9 cellular contexts compared by ENCODE assay signal in genomic region chr1:39899611-39900538, GRCh38. TPM values are rescaled to one million over a fixed set of nuclear protein-coding genes. Genes with fewer than 3 reads are reported as not detected.
DNase-seq lines count a peak whose midpoint lies in the region; ATAC-seq, FAIRE-seq and TF ChIP-seq lines count a peak whose summit lies in the region.
"Had no signal": no experiment of that assay in that cellular context is flagged by ENCODE, and none has a peak within 500 bp of the region (broad histone marks: within the 10 kb centered on the region; RNA-seq: fewer than 3 reads in every experiment).

No MANE protein-coding gene starts in this region.

- POLR2A ChIA-PET in HepG2 (lab: Yijun Ruan, JAX): interaction anchor here (0.6 to 2.9 kb wide), 8 partner anchors 8 to 141 kb away, joined by 3 to 8 read pairs (median 4); partner anchors contain the start of genes CAP1 and TRIT1

- peaks cover 53% of the 10 kb centered on the region for H3K4me1 ChIP-seq in HepG2 (ENCODE audit: insufficient read depth, low read length)

- TF ChIP-seq POLR2A in HepG2 (IDR thresholded peaks at IDR 0.05; ENCODE audit: insufficient read depth in 1 of 2, low read depth in 2 of 2, low read length in 2 of 2): no peak

- no peaks in the 10 kb centered on the region for H3K36me3 ChIP-seq in HepG2 (replicated peaks in 1 of 2; ENCODE audit: control insufficient read depth in 1 of 2, insufficient read depth in 2 of 2, low read length in 2 of 2)

- no peak for TF ChIP-seq RAD21 in HepG2 (CRISPR knock-in tag; IDR thresholded peaks at IDR 0.05)

- peaks cover 0 to 40% of the 10 kb centered on the region in 2 experiments; a peak in 3 of 5 replicates for H3K27me3 ChIP-seq in HepG2 (ENCODE audit: control insufficient read depth in 1 of 2, insufficient read depth in 2 of 2, low read length in 2 of 2)

- no TSS peak for BruUV-seq in HepG2 (replicated peaks; lab: Mats Ljungman, UMichigan)

- TF ChIP-seq EP300 in HepG2 (IDR thresholded peaks at IDR 0.05; ENCODE audit: low read depth in 2 of 2, low read length in 2 of 2) (no peak), HepG2 (CRISPR knock-in tag; IDR thresholded peaks at IDR 0.05; ENCODE audit: borderline replicate concordance) (no peak)

- no peak overlapping the region for H3K27ac Mint-ChIP-seq in activated T-cell treated with anti-CD3 and anti-CD28 coated beads, Interleukin-2, amount 50 U/mL, for 24 hours
- H3K27ac Mint-ChIP-seq in activated T-helper 17 cell treated with anti-CD3 and anti-CD28 coated beads, Interleukin-2, amount 50 U/mL, for 72 hours: no peak overlapping the region
- H3K27ac Mint-ChIP-seq in stimulated activated memory B cell treated with anti-CD40 and anti-IgM and Interleukin-4, amounts not matched to agents 10 μg/mL and 1 μg/mL and 100 μg/mL, for 72 hours: no peak overlapping the region

- H3K4me3 Mint-ChIP-seq in activated T-cell treated with anti-CD3 and anti-CD28 coated beads, Interleukin-2, amount 50 U/mL, for 4 hours: peak overlapping the region; percentile 62
- no peak overlapping the region for H3K4me3 Mint-ChIP-seq in activated T-cell treated with anti-CD3 and anti-CD28 coated beads, Interleukin-2, amount 50 U/mL, for 24 hours
- H3K4me3 Mint-ChIP-seq in activated T-helper 17 cell treated with anti-CD3 and anti-CD28 coated beads, Interleukin-2, amount 50 U/mL, for 72 hours: peak overlapping the region; percentile 18
- peak overlapping the region; percentile 3 for H3K4me3 Mint-ChIP-seq in stimulated activated memory B cell treated with anti-CD40 and anti-IgM and Interleukin-4, amounts not matched to agents 10 μg/mL and 1 μg/mL and 100 μg/mL, for 72 hours

- peak overlapping the region; percentile 90 for H3K4me2 ChIP-seq in HepG2 (ENCODE audit: low read depth, low read length)

- CTCF ChIA-PET in HepG2 (lab: Yijun Ruan, JAX; ENCODE audit: low intra/inter-chr PET ratio, low total read pairs): no interaction called here

- TF ChIP-seq CTCF in HepG2 (CRISPR knock-in tag; IDR thresholded peaks at IDR 0.05): no peak

- no peak for ATAC-seq in activated T-cell treated with anti-CD3 and anti-CD28 coated beads, Interleukin-2, amount 50 U/mL, for 4 hours
- no peak for ATAC-seq in activated T-helper 17 cell treated with anti-CD3 and anti-CD28 coated beads, Interleukin-2, amount 50 U/mL, for 72 hours (replicated peaks)
- ATAC-seq in HepG2: no peak
- no peak for ATAC-seq in stimulated activated memory B cell treated with anti-CD40 and anti-IgM and Interleukin-4, amounts not matched to agents 10 μg/mL and 1 μg/mL and 100 μg/mL, for 72 hours
- no peak for ATAC-seq in activated CD4-positive, CD25-positive, alpha-beta regulatory T cell treated with anti-CD3 and anti-CD28 coated beads, Interleukin-2, amount 50 U/mL, for 24 hours
- no peak for ATAC-seq in GM18511 (IDR thresholded peaks at IDR 0.05; ENCODE audit: unreplicated experiment)

- WGBS in HepG2 (ENCODE audit: low lambda C conversion rate): 37% methylated on average over 8 of the region's 8 CpGs

- peak overlapping the region; percentile 3 for H2AFZ ChIP-seq in HepG2 (ENCODE audit: low read length)

- H3K27ac ChIP-seq in HepG2 (ENCODE audit: extremely low read length, insufficient read depth, low read length): no peak overlapping the region
- H3K27ac ChIP-seq: coronary artery had no signal

- no peaks in the 10 kb centered on the region for H4K20me1 ChIP-seq in HepG2 (ENCODE audit: insufficient read depth, low read length)

- H3K79me2 ChIP-seq in HepG2 (ENCODE audit: insufficient read depth, low read length): no peaks in the 10 kb centered on the region

- no peak for DNase-seq in activated T-cell treated with anti-CD3 and anti-CD28 coated beads, Interleukin-2, amount 50 U/mL, for 4 hours
- DNase-seq in activated T-cell treated with anti-CD3 and anti-CD28 coated beads, Interleukin-2, amount 50 U/mL, for 24 hours: no peak
- no peak for DNase-seq in HepG2 (ENCODE audit: low spot score)
- DNase-seq in activated T-cell treated with anti-CD3 and anti-CD28 coated beads, Interleukin-2, amount 50 U/mL, for 48 hours: no peak

- H3K9ac ChIP-seq in HepG2 (ENCODE audit: insufficient read depth, low read depth, low read length): peak overlapping the region; percentile 58; the same call in 1 of the 2 replicates

- FAIRE-seq in HepG2 (lab: Jason Lieb, UNC): no peak

- no peaks in the 10 kb centered on the region for H3K9me3 Mint-ChIP-seq in activated T-cell treated with anti-CD3 and anti-CD28 coated beads, Interleukin-2, amount 50 U/mL, for 4 hours
- H3K9me3 Mint-ChIP-seq in activated T-cell treated with anti-CD3 and anti-CD28 coated beads, Interleukin-2, amount 50 U/mL, for 24 hours: no peaks in the 10 kb centered on the region
- H3K9me3 Mint-ChIP-seq in activated T-helper 17 cell treated with anti-CD3 and anti-CD28 coated beads, Interleukin-2, amount 50 U/mL, for 72 hours: no peaks in the 10 kb centered on the region
- no peaks in the 10 kb centered on the region for H3K9me3 Mint-ChIP-seq in stimulated activated memory B cell treated with anti-CD40 and anti-IgM and Interleukin-4, amounts not matched to agents 10 μg/mL and 1 μg/mL and 100 μg/mL, for 72 hours

- H3K4me1 Mint-ChIP-seq in activated T-cell treated with anti-CD3 and anti-CD28 coated beads, Interleukin-2, amount 50 U/mL, for 4 hours (ENCODE audit: low read depth): peaks cover 7% of the 10 kb centered on the region
- H3K4me1 Mint-ChIP-seq in activated T-cell treated with anti-CD3 and anti-CD28 coated beads, Interleukin-2, amount 50 U/mL, for 24 hours (ENCODE audit: low read depth): peaks cover 7% of the 10 kb centered on the region
- H3K4me1 Mint-ChIP-seq in activated T-helper 17 cell treated with anti-CD3 and anti-CD28 coated beads, Interleukin-2, amount 50 U/mL, for 72 hours: no peaks in the 10 kb centered on the region
- peaks cover 6% of the 10 kb centered on the region for H3K4me1 Mint-ChIP-seq in stimulated activated memory B cell treated with anti-CD40 and anti-IgM and Interleukin-4, amounts not matched to agents 10 μg/mL and 1 μg/mL and 100 μg/mL, for 72 hours

- no peaks in the 10 kb centered on the region for H3K9me3 ChIP-seq in HepG2 (ENCODE audit: low read length)

- intact Hi-C loops in HepG2 (cut with micrococcal nuclease; ENCODE audit: unreplicated experiment): loop anchor here (5.0 kb wide), 1 partner anchor 48 kb away; no protein-coding TSS in a partner anchor

- H3K27me3 Mint-ChIP-seq in activated T-cell treated with anti-CD3 and anti-CD28 coated beads, Interleukin-2, amount 50 U/mL, for 4 hours (ENCODE audit: low read depth): peaks cover 60% of the 10 kb centered on the region
- peaks cover 67% of the 10 kb centered on the region for H3K27me3 Mint-ChIP-seq in activated T-cell treated with anti-CD3 and anti-CD28 coated beads, Interleukin-2, amount 50 U/mL, for 24 hours
- H3K27me3 Mint-ChIP-seq in activated T-helper 17 cell treated with anti-CD3 and anti-CD28 coated beads, Interleukin-2, amount 50 U/mL, for 72 hours: peaks cover 36% of the 10 kb centered on the region
- peaks cover 19% of the 10 kb centered on the region for H3K27me3 Mint-ChIP-seq in stimulated activated memory B cell treated with anti-CD40 and anti-IgM and Interleukin-4, amounts not matched to agents 10 μg/mL and 1 μg/mL and 100 μg/mL, for 72 hours

- H3K4me3 ChIP-seq in HepG2 (replicated peaks in 1 of 3; ENCODE audit: insufficient read depth in 1 of 3, low read depth in 2 of 3, low read length in 3 of 3): peak overlapping the region in 1 of 3 experiments; percentile 85; a peak in 3 of 6 replicates

- H3K36me3 Mint-ChIP-seq in activated T-cell treated with anti-CD3 and anti-CD28 coated beads, Interleukin-2, amount 50 U/mL, for 4 hours (ENCODE audit: insufficient read depth): no peaks in the 10 kb centered on the region
- H3K36me3 Mint-ChIP-seq in activated T-cell treated with anti-CD3 and anti-CD28 coated beads, Interleukin-2, amount 50 U/mL, for 24 hours (ENCODE audit: low read depth): no peaks in the 10 kb centered on the region
- H3K36me3 Mint-ChIP-seq in activated T-helper 17 cell treated with anti-CD3 and anti-CD28 coated beads, Interleukin-2, amount 50 U/mL, for 72 hours (ENCODE audit: low read depth): no peaks in the 10 kb centered on the region
- H3K36me3 Mint-ChIP-seq in stimulated activated memory B cell treated with anti-CD40 and anti-IgM and Interleukin-4, amounts not matched to agents 10 μg/mL and 1 μg/mL and 100 μg/mL, for 72 hours: no peaks in the 10 kb centered on the region

- in situ Hi-C loops in HepG2 (cut with HindIII; ENCODE audit: extremely low pct_ligation_motif_present, low pct_unique_long_range_greater_than_20kb): loop anchor here (5.0 kb wide), 1 partner anchor 83 kb away; no protein-coding TSS in a partner anchor

RNA-seq across cellular contexts. Expression of gene MYCL, which starts 1.8 kb away (rescaled TPM):
- under 1 TPM; 0.08 to 0.38 (median 0.18) TPM for total RNA-seq in activated T-cell treated with anti-CD3 and anti-CD28 coated beads, Interleukin-2, amount 50 U/mL, for 4 hours
- under 1 TPM in 1 of 2 donors, not detected in 1; 0.09 TPM for total RNA-seq in activated T-helper 17 cell treated with anti-CD3 and anti-CD28 coated beads, Interleukin-2, amount 50 U/mL, for 72 hours
- 0.31 and 0.42 TPM in 2 replicates for total RNA-seq in HepG2 (2016; rRNA removed; fragmentation: Illumina TruSeq; extraction: Trizol)
- total RNA-seq in HepG2 (2016; cell fraction: cytosol; rRNA removed; fragmentation: Illumina TruSeq; extraction: Trizol; ENCODE audit: low read depth): 0.20 and 0.26 TPM in 2 replicates
- 0.15 and 0.30 TPM in 2 replicates for total RNA-seq in HepG2 (2016; cell fraction: insoluble cytoplasmic fraction; rRNA removed; fragmentation: Illumina TruSeq; extraction: Trizol)
- total RNA-seq in HepG2 (2016; cell fraction: membrane; rRNA removed; fragmentation: Illumina TruSeq; extraction: Trizol): 0.28 and 0.34 TPM in 2 replicates
- 0.38 and 0.62 TPM in 2 replicates for total RNA-seq in HepG2 (2016; cell fraction: nucleus; rRNA removed; fragmentation: Illumina TruSeq; extraction: Trizol)
- polyA plus RNA-seq in HepG2 (2011; rRNA removed): 1.7 and 2.1 TPM in 2 replicates
- 1.7 and 2.2 TPM in 2 replicates for polyA plus RNA-seq in HepG2 (2011; cell fraction: cytosol; rRNA removed)
- 0.77 and 1.6 TPM in 2 replicates for polyA plus RNA-seq in HepG2 (2011; cell fraction: nucleus; rRNA removed)
- polyA plus RNA-seq in HepG2 (2012): 4.1 and 5.6 TPM in 2 replicates
- 0.14 and 0.15 TPM in 2 replicates for polyA plus RNA-seq in HepG2 (2016; cell fraction: cytosol; fragmentation: Illumina TruSeq; extraction: Trizol; ENCODE audit: low read depth)
- polyA plus RNA-seq in HepG2 (2016; cell fraction: insoluble cytoplasmic fraction; fragmentation: Illumina TruSeq; extraction: Trizol; ENCODE audit: low read depth): 0.21 and 0.37 TPM in 2 replicates
- polyA plus RNA-seq in HepG2 (2016; cell fraction: membrane; fragmentation: Illumina TruSeq; extraction: Trizol; ENCODE audit: low read depth): 0.28 and 0.40 TPM in 2 replicates
- 0.29 and 0.42 TPM in 2 replicates for polyA plus RNA-seq in HepG2 (2016; cell fraction: nucleus; fragmentation: Illumina TruSeq; extraction: Trizol; ENCODE audit: insufficient read depth, low read depth)
- 2.5 and 7.8 TPM in 2 replicates for polyA minus RNA-seq in HepG2 (2011; rRNA and poly(A)+ RNA removed; ENCODE audit: low replicate concordance)
- 0.79 and 1.5 TPM in 2 replicates for polyA minus RNA-seq in HepG2 (2011; cell fraction: cytosol; rRNA and poly(A)+ RNA removed)
- polyA minus RNA-seq in HepG2 (2011; cell fraction: nucleus; rRNA and poly(A)+ RNA removed): 1.3 and 3.1 TPM in 2 replicates

RNA-seq across cellular contexts. Expression of gene TRIT1, which starts 16.6 kb away (rescaled TPM):
- 10 to 100 TPM; 28.6 to 30.8 (median 30.6) TPM for total RNA-seq in activated T-cell treated with anti-CD3 and anti-CD28 coated beads, Interleukin-2, amount 50 U/mL, for 4 hours
- total RNA-seq in activated T-helper 17 cell treated with anti-CD3 and anti-CD28 coated beads, Interleukin-2, amount 50 U/mL, for 72 hours: 10 to 100 TPM; 33.6 to 41.0 TPM
- total RNA-seq in HepG2 (2016; rRNA removed; fragmentation: Illumina TruSeq; extraction: Trizol): 20.4 and 20.7 TPM in 2 replicates
- total RNA-seq in HepG2 (2016; cell fraction: cytosol; rRNA removed; fragmentation: Illumina TruSeq; extraction: Trizol; ENCODE audit: low read depth): 6.6 and 8.1 TPM in 2 replicates
- total RNA-seq in HepG2 (2016; cell fraction: insoluble cytoplasmic fraction; rRNA removed; fragmentation: Illumina TruSeq; extraction: Trizol): 20.6 and 21.7 TPM in 2 replicates
- total RNA-seq in HepG2 (2016; cell fraction: membrane; rRNA removed; fragmentation: Illumina TruSeq; extraction: Trizol): 11.4 and 13.2 TPM in 2 replicates
- total RNA-seq in HepG2 (2016; cell fraction: nucleus; rRNA removed; fragmentation: Illumina TruSeq; extraction: Trizol): 24.7 and 29.2 TPM in 2 replicates
- 11.5 and 13.4 TPM in 2 replicates for polyA plus RNA-seq in HepG2 (2011; rRNA removed)
- polyA plus RNA-seq in HepG2 (2011; cell fraction: cytosol; rRNA removed): 6.3 and 6.6 TPM in 2 replicates
- polyA plus RNA-seq in HepG2 (2011; cell fraction: nucleus; rRNA removed): 11.5 and 15.4 TPM in 2 replicates
- 10.4 and 13.0 TPM in 2 replicates for polyA plus RNA-seq in HepG2 (2012)
- polyA plus RNA-seq in HepG2 (2016; cell fraction: cytosol; fragmentation: Illumina TruSeq; extraction: Trizol; ENCODE audit: low read depth): 2.8 and 4.0 TPM in 2 replicates
- polyA plus RNA-seq in HepG2 (2016; cell fraction: insoluble cytoplasmic fraction; fragmentation: Illumina TruSeq; extraction: Trizol; ENCODE audit: low read depth): 13.4 and 19.6 TPM in 2 replicates
- 5.7 and 6.6 TPM in 2 replicates for polyA plus RNA-seq in HepG2 (2016; cell fraction: membrane; fragmentation: Illumina TruSeq; extraction: Trizol; ENCODE audit: low read depth)
- polyA plus RNA-seq in HepG2 (2016; cell fraction: nucleus; fragmentation: Illumina TruSeq; extraction: Trizol; ENCODE audit: insufficient read depth, low read depth): 46.0 and 50.5 TPM in 2 replicates
- polyA minus RNA-seq in HepG2 (2011; rRNA and poly(A)+ RNA removed; ENCODE audit: low replicate concordance): 11.6 and 20.1 TPM in 2 replicates
- polyA minus RNA-seq in HepG2 (2011; cell fraction: cytosol; rRNA and poly(A)+ RNA removed): 5.3 and 8.4 TPM in 2 replicates
- polyA minus RNA-seq in HepG2 (2011; cell fraction: nucleus; rRNA and poly(A)+ RNA removed): 22.4 and 32.9 TPM in 2 replicates

RNA-seq across cellular contexts. Expression of gene MFSD2A, which starts 55.1 kb away (rescaled TPM):
- total RNA-seq in activated T-cell treated with anti-CD3 and anti-CD28 coated beads, Interleukin-2, amount 50 U/mL, for 4 hours: 10 to 100 TPM; 31.0 to 35.6 (median 31.8) TPM
- 10 to 100 TPM in 1 of 2 donors, 1 to 10 TPM in 1; 8.1 to 10.3 TPM for total RNA-seq in activated T-helper 17 cell treated with anti-CD3 and anti-CD28 coated beads, Interleukin-2, amount 50 U/mL, for 72 hours
- not detected in 2 replicates for total RNA-seq in HepG2 (2016; rRNA removed; fragmentation: Illumina TruSeq; extraction: Trizol)
- total RNA-seq in HepG2 (2016; cell fraction: cytosol; rRNA removed; fragmentation: Illumina TruSeq; extraction: Trizol; ENCODE audit: low read depth): not detected in 2 replicates
- 0.11 TPM in 1 of 2 replicates, not detected in the other for total RNA-seq in HepG2 (2016; cell fraction: insoluble cytoplasmic fraction; rRNA removed; fragmentation: Illumina TruSeq; extraction: Trizol)
- not detected in 2 replicates for total RNA-seq in HepG2 (2016; cell fraction: membrane; rRNA removed; fragmentation: Illumina TruSeq; extraction: Trizol)
- not detected in 2 replicates for total RNA-seq in HepG2 (2016; cell fraction: nucleus; rRNA removed; fragmentation: Illumina TruSeq; extraction: Trizol)
- 0.05 and 0.08 TPM in 2 replicates for polyA plus RNA-seq in HepG2 (2011; rRNA removed)
- not detected in 2 replicates for polyA plus RNA-seq in HepG2 (2011; cell fraction: cytosol; rRNA removed)
- polyA plus RNA-seq in HepG2 (2011; cell fraction: nucleus; rRNA removed): 0.13 TPM in 1 of 2 replicates, not detected in the other
- not detected in 2 replicates for polyA plus RNA-seq in HepG2 (2012)
- not detected in 2 replicates for polyA plus RNA-seq in HepG2 (2016; cell fraction: cytosol; fragmentation: Illumina TruSeq; extraction: Trizol; ENCODE audit: low read depth)
- not detected in 2 replicates for polyA plus RNA-seq in HepG2 (2016; cell fraction: insoluble cytoplasmic fraction; fragmentation: Illumina TruSeq; extraction: Trizol; ENCODE audit: low read depth)
- not detected in 2 replicates for polyA plus RNA-seq in HepG2 (2016; cell fraction: membrane; fragmentation: Illumina TruSeq; extraction: Trizol; ENCODE audit: low read depth)
- polyA plus RNA-seq in HepG2 (2016; cell fraction: nucleus; fragmentation: Illumina TruSeq; extraction: Trizol; ENCODE audit: insufficient read depth, low read depth): not detected in 2 replicates
- polyA minus RNA-seq in HepG2 (2011; rRNA and poly(A)+ RNA removed; ENCODE audit: low replicate concordance): 0.06 and 0.16 TPM in 2 replicates
- not detected in 2 replicates for polyA minus RNA-seq in HepG2 (2011; cell fraction: cytosol; rRNA and poly(A)+ RNA removed)
- polyA minus RNA-seq in HepG2 (2011; cell fraction: nucleus; rRNA and poly(A)+ RNA removed): not detected in 2 replicates

Comparison
In these comparisons a context has a peak if more than half of its experiments do, and no peak if none do; other contexts are left out.
1. RNA of gene MFSD2A, which starts 55.1 kb away (total RNA-seq): 31.0 to 35.6 TPM in activated T-cell treated with anti-CD3 and anti-CD28 coated beads, Interleukin-2, amount 50 U/mL, for 4 hours and 8.1 to 10.3 TPM in activated T-helper 17 cell treated with anti-CD3 and anti-CD28 coated beads, Interleukin-2, amount 50 U/mL, for 72 hours; 0.11 TPM in HepG2; every median in the first group is over 4 times any median in the second.